ENCODE assay signal across 26 cellular contexts in the genomic region with DNA sequence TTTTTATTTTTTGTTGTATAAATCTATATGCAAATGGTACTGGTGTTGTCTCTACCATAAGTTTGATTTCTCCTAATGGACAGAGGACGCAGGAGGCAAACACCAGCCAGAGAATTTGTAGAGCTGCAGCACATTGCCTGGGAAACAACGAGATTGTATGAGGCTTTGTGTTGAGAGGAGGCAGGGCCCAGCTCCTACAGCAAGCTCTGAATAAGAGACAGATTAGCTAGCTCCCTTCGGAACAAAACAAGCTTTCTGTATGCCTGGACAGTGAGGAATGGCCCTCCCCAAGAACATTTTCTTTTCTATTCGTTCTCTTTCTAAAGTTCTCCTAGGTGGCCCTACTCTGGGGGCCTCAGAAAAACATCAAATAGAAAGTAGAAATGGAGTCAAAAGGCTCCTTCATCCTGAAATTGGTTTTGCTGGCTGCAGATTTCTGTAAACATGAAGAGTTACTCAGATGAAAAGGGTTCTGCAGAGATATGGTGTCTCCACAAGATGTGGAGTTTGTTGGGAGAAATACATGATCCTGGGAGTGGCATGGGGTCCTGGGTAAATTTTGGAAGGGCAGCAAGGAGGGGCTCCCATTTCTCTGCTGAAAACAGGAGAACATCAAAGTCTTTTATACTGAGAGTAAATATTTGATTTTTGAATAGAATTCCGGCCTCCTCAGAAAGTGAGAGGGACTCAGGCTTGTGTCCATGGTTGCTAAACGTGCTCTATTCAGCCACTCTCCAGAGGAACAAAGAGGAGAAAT. TPM values are rescaled to one million over a fixed set of nuclear protein-coding genes. Genes with fewer than 3 reads are reported as not detected.
DNase-seq lines count a peak whose midpoint lies in the region; ATAC-seq and TF ChIP-seq lines count a peak whose summit lies in the region.
"Had no signal": no experiment of that assay in that cellular context is flagged by ENCODE, and none has a peak within 500 bp of the region (broad histone marks: within the 10 kb centered on the region; RNA-seq: fewer than 3 reads in every experiment).

No MANE protein-coding gene starts in this region.

- H3K9me3 ChIP-seq in A673 (ENCODE audit: low read depth, low read length, poor library complexity, severe bottlenecking): no peaks in the 10 kb centered on the region
- H3K9me3 ChIP-seq: adrenal gland, gastrocnemius medialis, MG63, suprapubic skin had no signal

- peaks cover 2% of the 10 kb centered on the region for H3K27me3 ChIP-seq in A673 (replicated peaks; ENCODE audit: insufficient read depth, low read depth, low read length, poor library complexity)
- H3K27me3 ChIP-seq: adrenal gland, cardiac muscle cell, gastrocnemius medialis, MG63 had no signal

- TF ChIP-seq CTCF in A673 (conservative IDR thresholded peaks at IDR 0.05; ENCODE audit: low read depth, low read length): no peak

- no peaks in the 10 kb centered on the region for H3K36me3 ChIP-seq in A673 (ENCODE audit: insufficient read depth, low read length, poor library complexity, severe bottlenecking)
- H3K36me3 ChIP-seq: adrenal gland, cardiac muscle cell, gastrocnemius medialis, MG63, suprapubic skin had no signal

- ATAC-seq in stimulated activated naive CD8-positive, alpha-beta T cell treated with anti-CD3 and anti-CD28 coated beads, Interleukin-15, amount 100 ng/mL, for 72 hours: no peak
- ATAC-seq in stimulated activated naive CD8-positive, alpha-beta T cell treated with anti-CD3 and anti-CD28 coated beads, Interleukin-15, Interleukin-2, amounts not matched to agents 100 U/mL and 50 U/mL, for 24 hours: no peak
- no peak for ATAC-seq in HG03460 (IDR thresholded peaks at IDR 0.05; ENCODE audit: unreplicated experiment)
- ATAC-seq: gastrocnemius medialis; left cardiac atrium; natural killer cell treated with Interleukin-12 subunit alpha and Interleukin-12 subunit beta and Interleukin-15 and Interleukin-18, amount 100 ng/mL, for 72 hours had no signal

- H3K4me1 ChIP-seq in A673 (ENCODE audit: insufficient read depth, low read length, poor library complexity, severe bottlenecking): no peaks in the 10 kb centered on the region
- H3K4me1 ChIP-seq: adrenal gland, gastrocnemius medialis, suprapubic skin had no signal

- H3K4me3 Mint-ChIP-seq in stimulated activated naive CD8-positive, alpha-beta T cell treated with anti-CD3 and anti-CD28 coated beads, Interleukin-15, amount 100 ng/mL, for 72 hours: no peak overlapping the region
- H3K4me3 Mint-ChIP-seq: CD14-positive monocyte; HFFc6; natural killer cell treated with Interleukin-12 subunit alpha and Interleukin-12 subunit beta and Interleukin-15 and Interleukin-18, amount 100 ng/mL, for 72 hours had no signal

- no TSS peak for BruUV-seq in A673 (replicated peaks; lab: Mats Ljungman, UMichigan)

- POLR2A ChIA-PET in A673 (lab: Charles Lee; ENCODE audit: low non-redundant PET): no interaction called here

- CTCF ChIA-PET in A673 (lab: Charles Lee): no interaction called here

- H3K27ac ChIP-seq in A673 (ENCODE audit: low read depth, low read length, poor library complexity, severe bottlenecking): no peak overlapping the region
- H3K27ac ChIP-seq: adrenal gland, cardiac muscle cell, gastrocnemius medialis, suprapubic skin had no signal

- no peak overlapping the region for H3K4me3 ChIP-seq in A673 (ENCODE audit: low read depth, low read length, poor library complexity, severe bottlenecking)
- H3K4me3 ChIP-seq: adrenal gland, cardiac muscle cell, gastrocnemius medialis, MG63, suprapubic skin had no signal

- H3K27me3 Mint-ChIP-seq in stimulated activated naive CD8-positive, alpha-beta T cell treated with anti-CD3 and anti-CD28 coated beads, Interleukin-15, amount 100 ng/mL, for 72 hours: no peaks in the 10 kb centered on the region

- H3K4me1 Mint-ChIP-seq in stimulated activated naive CD8-positive, alpha-beta T cell treated with anti-CD3 and anti-CD28 coated beads, Interleukin-15, amount 100 ng/mL, for 72 hours: peaks cover 26% of the 10 kb centered on the region
- H3K4me1 Mint-ChIP-seq: CD14-positive monocyte had no signal

- intact Hi-C loops in A673 (cut with micrococcal nuclease; ENCODE audit: unreplicated experiment): no loop called here

- peaks cover 0 to 1% of the 10 kb centered on the region in 2 donors for H3K9me3 Mint-ChIP-seq in stimulated activated naive CD8-positive, alpha-beta T cell treated with anti-CD3 and anti-CD28 coated beads, Interleukin-15, amount 100 ng/mL, for 72 hours
- H3K9me3 Mint-ChIP-seq: HFFc6; natural killer cell treated with Interleukin-12 subunit alpha and Interleukin-12 subunit beta and Interleukin-15 and Interleukin-18, amount 100 ng/mL, for 72 hours had no signal

- DNase-seq in stimulated activated naive CD8-positive, alpha-beta T cell treated with anti-CD3 and anti-CD28 coated beads, Interleukin-15, amount 100 ng/mL, for 72 hours: no peak
- no peak for DNase-seq in stimulated activated naive CD8-positive, alpha-beta T cell treated with anti-CD3 and anti-CD28 coated beads, Interleukin-15, Interleukin-2, amounts not matched to agents 100 U/mL and 50 U/mL, for 24 hours
- DNase-seq in globus pallidus (ENCODE audit: low spot score) (peak; percentile 95), nucleus accumbens (lab: John Stamatoyannopoulos, UW) (peak in 48 of 56 donors; percentile 24 to 90 (median 62)), NCI-H1417 treated with DMSO at 0.1 percent for 48 hours (lab: John Stamatoyannopoulos, UW) (no peak), A673 (ENCODE audit: low spot score) (no peak)
- no peak for DNase-seq in activated CD4-positive, CD25-positive, alpha-beta regulatory T cell treated with anti-CD3 and anti-CD28 coated beads, Interleukin-2, amount 50 U/mL, for 72 hours
- DNase-seq: activated CD4-positive, alpha-beta T cell treated with anti-CD3 and anti-CD28 coated beads, Interleukin-2, amount 50 U/mL, for 1 hour; activated CD8-positive, alpha-beta memory T cell treated with anti-CD3 and anti-CD28 coated beads, Interleukin-2, amount 50 U/mL, for 4 hours; adrenal gland; effector CD4-positive, alpha-beta T cell; gastrocnemius medialis; HFFc6; left cardiac atrium; mesendoderm; MG63; NCI-H1694 treated with DMSO at 0.1 percent for 48 hours; NCI-H748 treated with DMSO at 0.1 percent for 48 hours; SIG-M5 had no signal

- H3K27ac Mint-ChIP-seq in stimulated activated naive CD8-positive, alpha-beta T cell treated with anti-CD3 and anti-CD28 coated beads, Interleukin-15, amount 100 ng/mL, for 72 hours: peak overlapping the region; percentile 72 to 89
- H3K27ac Mint-ChIP-seq: CD14-positive monocyte; HFFc6; natural killer cell treated with Interleukin-12 subunit alpha and Interleukin-12 subunit beta and Interleukin-15 and Interleukin-18, amount 100 ng/mL, for 72 hours had no signal

RNA-seq across cellular contexts. Expression of a gene that starts 6.8 kb away (rescaled TPM):
- total RNA-seq in A673 (2021): not detected in 2 replicates
- total RNA-seq: natural killer cell treated with Interleukin-12 subunit alpha and Interleukin-12 subunit beta and Interleukin-15 and Interleukin-18, amount 100 ng/mL, for 72 hours; T-helper 1 cell treated with Interleukin-12 subunit alpha and Interleukin-12 subunit beta and Interleukin-4 antibody, amounts not matched to agents 30 ng/mL and 1 ng/mL, for 36 hours had no signal

RNA-seq across cellular contexts. Expression of a gene that starts 11.4 kb away (rescaled TPM):
- total RNA-seq in A673 (2021): 4.3 and 5.4 TPM in 2 replicates

RNA-seq across cellular contexts. Expression of a gene that starts 23.6 kb away (rescaled TPM):
- not detected in 2 replicates for total RNA-seq in A673 (2021)
- total RNA-seq: cardiac muscle cell; gastrocnemius medialis; HFFc6; left cardiac atrium; natural killer cell treated with Interleukin-12 subunit alpha and Interleukin-12 subunit beta and Interleukin-15 and Interleukin-18, amount 100 ng/mL, for 72 hours; renal cortical epithelial cell; suprapubic skin; T-helper 1 cell treated with Interleukin-12 subunit alpha and Interleukin-12 subunit beta and Interleukin-4 antibody, amounts not matched to agents 30 ng/mL and 1 ng/mL, for 36 hours had no signal

RNA-seq across cellular contexts. Expression of a gene that starts 45.0 kb away (rescaled TPM):
- total RNA-seq in A673 (2021): not detected in 2 replicates
- total RNA-seq: natural killer cell treated with Interleukin-12 subunit alpha and Interleukin-12 subunit beta and Interleukin-15 and Interleukin-18, amount 100 ng/mL, for 72 hours; T-helper 1 cell treated with Interleukin-12 subunit alpha and Interleukin-12 subunit beta and Interleukin-4 antibody, amounts not matched to agents 30 ng/mL and 1 ng/mL, for 36 hours had no signal

Comparison
In these comparisons a context has a peak if more than half of its experiments do, and no peak if none do; other contexts are left out.
1. DNase-seq: peak in globus pallidus (single experiment) and nucleus accumbens (48 of 56); none in stimulated activated naive CD8-positive, alpha-beta T cell treated with anti-CD3 and anti-CD28 coated beads, Interleukin-15, amount 100 ng/mL, for 72 hours (0 of 2), stimulated activated naive CD8-positive, alpha-beta T cell treated with anti-CD3 and anti-CD28 coated beads, Interleukin-15, Interleukin-2, amounts not matched to agents 100 U/mL and 50 U/mL, for 24 hours (single experiment), NCI-H1417 treated with DMSO at 0.1 percent for 48 hours (single experiment), A673 (single experiment) and activated CD4-positive, CD25-positive, alpha-beta regulatory T cell treated with anti-CD3 and anti-CD28 coated beads, Interleukin-2, amount 50 U/mL, for 72 hours (single experiment).